In genomic region chr4:80201326-80202151, GRCh38 we compare ENCODE assay signal across 8 cellular contexts. TPM values are rescaled to one million over a fixed set of nuclear protein-coding genes. Genes with fewer than 3 reads are reported as not detected.
DNase-seq lines count a peak whose midpoint lies in the region; ATAC-seq and TF ChIP-seq lines count a peak whose summit lies in the region.

No MANE protein-coding gene starts in this region.

- peaks cover 34% of the 10 kb centered on the region for H3K4me1 Mint-ChIP-seq in CD14-positive monocyte
- H3K4me1 Mint-ChIP-seq in activated T-cell treated with anti-CD3 and anti-CD28 coated beads, Interleukin-2, amount 50 U/mL, for 4 hours (ENCODE audit: low read depth) = peaks cover 22% of the 10 kb centered on the region

- H3K14ac ChIP-seq in trophoblast cell (ENCODE audit: low read length) = no peak overlapping the region

- H3K18ac ChIP-seq in trophoblast cell (ENCODE audit: low read length) = no peak overlapping the region

- H2AFZ ChIP-seq in trophoblast cell (ENCODE audit: insufficient read depth, low read length, poor library complexity) = no peak overlapping the region

- no peak for TF ChIP-seq CTCF in CD14-positive monocyte (IDR thresholded peaks at IDR 0.05)
- TF ChIP-seq CTCF in lower leg skin (IDR thresholded peaks at IDR 0.05) = no peak

- H2AK5ac ChIP-seq in trophoblast cell (ENCODE audit: low read length) = no peak overlapping the region

- no peak overlapping the region for H3K27ac ChIP-seq in trophoblast cell (ENCODE audit: low read depth, low read length)

- peaks cover 7 to 13% of the 10 kb centered on the region in 2 donors for H3K36me3 Mint-ChIP-seq in CD14-positive monocyte
- peaks cover 5% of the 10 kb centered on the region for H3K36me3 Mint-ChIP-seq in activated T-cell treated with anti-CD3 and anti-CD28 coated beads, Interleukin-2, amount 50 U/mL, for 4 hours (ENCODE audit: insufficient read depth)

- H3K27me3 ChIP-seq in trophoblast cell (ENCODE audit: insufficient read depth, low read length) = peaks cover 62% of the 10 kb centered on the region

- DNase-seq in CD14-positive monocyte (ENCODE audit: low spot score) (peak; percentile 62), NCI-H1092 (lab: John Stamatoyannopoulos, UW) (peak; percentile 31), fibroblast of peridontal ligament (ENCODE audit: extremely low read depth) (peak; percentile 23), trophoblast cell (peak; percentile 5 to 31), lower leg skin (ENCODE audit: low spot score in 2 of 2) (no peak)
- peak; percentile 75 for DNase-seq in activated T-cell treated with anti-CD3 and anti-CD28 coated beads, Interleukin-2, amount 50 U/mL, for 4 hours

- intact Hi-C loops in CD14-positive monocyte (cut with micrococcal nuclease) = no loop called here
- intact Hi-C loops in lower leg skin (cut with DNase I; ENCODE audit: low total_unique reads) = no loop called here

- H3K4me1 ChIP-seq in trophoblast cell (ENCODE audit: control insufficient read depth in 1 of 2, insufficient read depth in 2 of 2, low read length in 2 of 2) = peaks cover 12 to 17% of the 10 kb centered on the region in 2 experiments

- peak overlapping the region in 4 of 7 donors; percentile 22 to 55 (median 32) for H3K27ac Mint-ChIP-seq in CD14-positive monocyte

- no peaks in the 10 kb centered on the region for H3K79me1 ChIP-seq in trophoblast cell (ENCODE audit: low read length)

- H3K9ac ChIP-seq in trophoblast cell (ENCODE audit: low read length) = no peak overlapping the region

- H3K9me3 ChIP-seq in trophoblast cell (ENCODE audit: insufficient read depth, low read depth, low read length) = peaks cover 6% of the 10 kb centered on the region

- no peak overlapping the region for H2BK120ac ChIP-seq in trophoblast cell (ENCODE audit: insufficient read depth, low read length, poor library complexity)

- no peak overlapping the region for H4K12ac ChIP-seq in trophoblast cell (ENCODE audit: low read depth, low read length)

- no peak overlapping the region for H4K8ac ChIP-seq in trophoblast cell (ENCODE audit: low read depth, low read length)

- H2BK12ac ChIP-seq in trophoblast cell (ENCODE audit: low read length) = no peak overlapping the region

- H3K4ac ChIP-seq in trophoblast cell (ENCODE audit: low read depth, low read length) = no peak overlapping the region

- H3K9me3 Mint-ChIP-seq in CD14-positive monocyte = peaks cover 0 to 13% (median 4%) of the 10 kb centered on the region in 7 donors
- H3K9me3 Mint-ChIP-seq in activated T-cell treated with anti-CD3 and anti-CD28 coated beads, Interleukin-2, amount 50 U/mL, for 4 hours = no peaks in the 10 kb centered on the region

- no peak for TF ChIP-seq POLR2A in lower leg skin (IDR thresholded peaks at IDR 0.05)

- peak; percentile 18 for ATAC-seq in GM21619 (IDR thresholded peaks at IDR 0.05; ENCODE audit: unreplicated experiment)
- peak; percentile 39 for ATAC-seq in activated T-cell treated with anti-CD3 and anti-CD28 coated beads, Interleukin-2, amount 50 U/mL, for 4 hours
- ATAC-seq in GM19452 (IDR thresholded peaks at IDR 0.05; ENCODE audit: unreplicated experiment) = no peak

- H3K4me2 ChIP-seq in trophoblast cell (ENCODE audit: low read length) = peak overlapping the region; percentile 73

- no peak overlapping the region for H2BK5ac ChIP-seq in trophoblast cell (ENCODE audit: low read depth, low read length, poor library complexity)

- WGBS in trophoblast cell (ENCODE audit: extremely low coverage, insufficient coverage, insufficient read length) = no CpG with 5 or more reads among the region's 42 CpGs
- WGBS in lower leg skin, 2 donors = 32 to 37% methylated on average over 39 to 42 of the region's 42 CpGs

- H3K4me3 Mint-ChIP-seq in CD14-positive monocyte = peak overlapping the region; percentile 77 to 80
- peak overlapping the region; percentile 76 for H3K4me3 Mint-ChIP-seq in activated T-cell treated with anti-CD3 and anti-CD28 coated beads, Interleukin-2, amount 50 U/mL, for 4 hours

- H3K4me3 ChIP-seq in trophoblast cell (ENCODE audit: low read depth, low read length) (peak overlapping the region; percentile 57), lower leg skin (ENCODE audit: low read depth, poor library complexity, severe bottlenecking) (no peak overlapping the region)

- H3K36me3 ChIP-seq in trophoblast cell (ENCODE audit: control insufficient read depth in 1 of 2, insufficient read depth in 2 of 2, low read length in 2 of 2) = no peaks in the 10 kb centered on the region

- H3K79me2 ChIP-seq in trophoblast cell (ENCODE audit: control insufficient read depth, insufficient read depth, low read length, poor library complexity) = no peaks in the 10 kb centered on the region

- H4K91ac ChIP-seq in trophoblast cell (ENCODE audit: low read depth, low read length) = no peak overlapping the region

- no peak overlapping the region for H3K23ac ChIP-seq in trophoblast cell (ENCODE audit: low read length)

- peaks cover 45 to 66% (median 50%) of the 10 kb centered on the region in 3 donors for H3K27me3 Mint-ChIP-seq in CD14-positive monocyte (ENCODE audit: low read depth in 3 of 3)
- peaks cover 15% of the 10 kb centered on the region for H3K27me3 Mint-ChIP-seq in activated T-cell treated with anti-CD3 and anti-CD28 coated beads, Interleukin-2, amount 50 U/mL, for 4 hours (ENCODE audit: low read depth)

RNA-seq across cellular contexts. Expression of gene PRDM8, which starts 4.2 kb away (rescaled TPM):
- under 1 TPM; 0.22 to 0.23 TPM for polyA plus RNA-seq in CD14-positive monocyte
- total RNA-seq in activated T-cell treated with anti-CD3 and anti-CD28 coated beads, Interleukin-2, amount 50 U/mL, for 4 hours = 1 to 10 TPM; 2.9 to 5.1 (median 3.7) TPM
- polyA plus RNA-seq in trophoblast cell (2013) = 0.03 and 0.10 TPM in 2 replicates
- 1 to 10 TPM; 1.4 to 4.6 (median 3.9) TPM for total RNA-seq in lower leg skin

Comparison
In these comparisons a context has a peak if more than half of its experiments do, and no peak if none do; other contexts are left out.
1. DNase-seq: peak in CD14-positive monocyte (single experiment), NCI-H1092 (single experiment), activated T-cell treated with anti-CD3 and anti-CD28 coated beads, Interleukin-2, amount 50 U/mL, for 4 hours (single experiment), fibroblast of peridontal ligament (single experiment) and trophoblast cell (2 of 2); none in lower leg skin (0 of 2).